25 cellular contexts compared by ENCODE assay signal in the genomic region with DNA sequence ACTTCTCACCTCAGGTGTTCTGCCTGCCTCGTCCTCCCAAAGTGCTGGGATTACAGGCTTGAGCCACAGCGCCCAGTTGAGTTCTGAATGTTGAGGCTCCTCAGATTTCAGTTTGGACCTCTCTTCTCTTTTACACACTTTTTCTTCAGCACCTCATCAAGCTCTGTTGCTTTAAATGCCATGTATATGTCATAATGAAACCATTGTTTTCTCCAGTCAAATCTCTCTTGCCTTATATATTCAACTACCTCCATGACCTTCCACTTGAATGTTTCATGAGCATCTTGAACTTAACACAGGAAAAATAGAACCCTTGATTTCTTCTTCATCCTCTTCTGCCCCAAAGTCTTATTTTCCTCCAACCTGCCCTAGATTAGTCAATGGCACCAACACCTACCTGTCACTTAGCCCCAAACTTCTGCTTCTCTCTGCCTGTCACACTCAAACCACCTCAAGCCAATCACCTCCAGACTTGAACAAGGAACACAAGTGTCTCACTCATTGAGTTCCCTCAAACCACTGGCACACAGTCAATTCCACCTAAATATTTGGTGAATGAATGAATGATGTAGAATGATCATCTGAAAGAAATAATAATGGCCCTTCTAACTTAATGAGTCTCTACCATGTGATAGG.
"Had no signal": no experiment of that assay in that cellular context is flagged by ENCODE, and none has a peak within 500 bp of the region (broad histone marks: within the 10 kb centered on the region; RNA-seq: fewer than 3 reads in every experiment).

No MANE protein-coding gene starts in this region.

- H3K9me3 ChIP-seq: body of pancreas, esophagus muscularis mucosa, gastroesophageal sphincter had no signal

- H3K4me3 ChIP-seq: body of pancreas, esophagus muscularis mucosa, gastroesophageal sphincter had no signal

- H3K27me3 ChIP-seq: body of pancreas, esophagus muscularis mucosa, gastroesophageal sphincter had no signal

- H3K9me3 Mint-ChIP-seq: activated CD4-positive, alpha-beta T cell treated with anti-CD3 and anti-CD28 coated beads, Interleukin-2, amount 10 ng/mL, durations not matched to agents 7 days and 5 days; activated CD8-positive, alpha-beta T cell treated with anti-CD3 and anti-CD28 coated beads for 36 hours; activated naive CD4-positive, alpha-beta T cell treated with anti-CD3 and anti-CD28 coated beads for 36 hours; activated naive CD4-positive, alpha-beta T cell treated with anti-CD3 and anti-CD28 coated beads, Interleukin-2, amount 50 U/mL, for 24 hours; activated naive CD8-positive, alpha-beta T cell treated with anti-CD3 and anti-CD28 coated beads, Interleukin-2, amount 10 ng/mL, durations not matched to agents 7 days and 5 days; activated T-cell treated with anti-CD3 and anti-CD28 coated beads, Interleukin-2, amount 50 U/mL, for 4 hours; activated T-helper 17 cell treated with anti-CD3 and anti-CD28 coated beads, Interleukin-2, amount 50 U/mL, for 72 hours; effector memory CD8-positive, alpha-beta T cell had no signal

- H3K27me3 Mint-ChIP-seq: activated CD4-positive, alpha-beta T cell treated with anti-CD3 and anti-CD28 coated beads, Interleukin-2, amount 10 ng/mL, durations not matched to agents 7 days and 5 days; activated CD8-positive, alpha-beta T cell treated with anti-CD3 and anti-CD28 coated beads for 36 hours; activated naive CD4-positive, alpha-beta T cell treated with anti-CD3 and anti-CD28 coated beads, Interleukin-2, amount 50 U/mL, for 24 hours; activated naive CD8-positive, alpha-beta T cell treated with anti-CD3 and anti-CD28 coated beads, Interleukin-2, amount 10 ng/mL, durations not matched to agents 7 days and 5 days; activated T-helper 17 cell treated with anti-CD3 and anti-CD28 coated beads, Interleukin-2, amount 50 U/mL, for 72 hours had no signal

- H3K27ac ChIP-seq: body of pancreas, esophagus muscularis mucosa, gastroesophageal sphincter had no signal

- H3K4me1 Mint-ChIP-seq: activated CD4-positive, alpha-beta T cell treated with anti-CD3 and anti-CD28 coated beads, Interleukin-2, amount 10 ng/mL, durations not matched to agents 7 days and 5 days; activated T-helper 17 cell treated with anti-CD3 and anti-CD28 coated beads, Interleukin-2, amount 50 U/mL, for 72 hours had no signal

- ATAC-seq: activated CD8-positive, alpha-beta T cell treated with anti-CD3 and anti-CD28 coated beads for 36 hours; activated T-cell treated with anti-CD3 and anti-CD28 coated beads, Interleukin-2, amount 50 U/mL, for 4 hours; activated T-helper 17 cell treated with anti-CD3 and anti-CD28 coated beads, Interleukin-2, amount 50 U/mL, for 72 hours; body of pancreas; effector memory CD8-positive, alpha-beta T cell; gastroesophageal sphincter had no signal

- DNase-seq: activated CD4-positive, alpha-beta T cell treated with anti-CD3 and anti-CD28 coated beads for 4 hours; activated CD4-positive, alpha-beta T cell treated with anti-CD3 and anti-CD28 coated beads, Interleukin-2, amount 10 ng/mL, durations not matched to agents 7 days and 5 days; activated CD4-positive, alpha-beta T cell treated with anti-CD3 and anti-CD28 coated beads, Interleukin-2, amount 50 U/mL, for 48 hours; activated CD4-positive, CD25-positive, alpha-beta regulatory T cell; activated CD4-positive, CD25-positive, alpha-beta regulatory T cell treated with anti-CD3 and anti-CD28 coated beads, Interleukin-2, amount 50 U/mL, for 72 hours; activated CD8-positive, alpha-beta memory T cell treated with anti-CD3 and anti-CD28 coated beads for 24 hours; activated CD8-positive, alpha-beta T cell treated with anti-CD3 and anti-CD28 coated beads for 36 hours; activated effector memory CD4-positive, alpha-beta T cell treated with anti-CD3 and anti-CD28 coated beads, Interleukin-2, amount 50 U/mL, for 16 hours; activated naive CD4-positive, alpha-beta T cell treated with anti-CD3 and anti-CD28 coated beads for 36 hours; activated naive CD8-positive, alpha-beta T cell treated with anti-CD3 and anti-CD28 coated beads, Interleukin-2, amount 10 ng/mL, durations not matched to agents 7 days and 5 days; activated T-cell treated with anti-CD3 and anti-CD28 coated beads, Interleukin-2, amount 50 U/mL, for 4 hours; amniotic stem cell; anterior cingulate cortex; body of pancreas; caudate nucleus; cortex of kidney; dermis blood vessel endothelial cell; effector CD4-positive, alpha-beta T cell; effector memory CD8-positive, alpha-beta T cell; erythroblast; T-helper 2 cell had no signal

- H3K36me3 ChIP-seq: esophagus muscularis mucosa, gastroesophageal sphincter had no signal

- H3K27ac Mint-ChIP-seq: activated CD4-positive, alpha-beta T cell treated with anti-CD3 and anti-CD28 coated beads, Interleukin-2, amount 10 ng/mL, durations not matched to agents 7 days and 5 days; activated CD8-positive, alpha-beta T cell treated with anti-CD3 and anti-CD28 coated beads for 36 hours; activated naive CD4-positive, alpha-beta T cell treated with anti-CD3 and anti-CD28 coated beads for 36 hours; activated naive CD4-positive, alpha-beta T cell treated with anti-CD3 and anti-CD28 coated beads, Interleukin-2, amount 50 U/mL, for 24 hours; activated naive CD8-positive, alpha-beta T cell treated with anti-CD3 and anti-CD28 coated beads, Interleukin-2, amount 10 ng/mL, durations not matched to agents 7 days and 5 days; activated T-helper 17 cell treated with anti-CD3 and anti-CD28 coated beads, Interleukin-2, amount 50 U/mL, for 72 hours; effector memory CD8-positive, alpha-beta T cell had no signal

- H3K4me3 Mint-ChIP-seq: activated CD4-positive, alpha-beta T cell treated with anti-CD3 and anti-CD28 coated beads, Interleukin-2, amount 10 ng/mL, durations not matched to agents 7 days and 5 days; activated CD8-positive, alpha-beta T cell treated with anti-CD3 and anti-CD28 coated beads for 36 hours; activated naive CD4-positive, alpha-beta T cell treated with anti-CD3 and anti-CD28 coated beads for 36 hours; activated naive CD4-positive, alpha-beta T cell treated with anti-CD3 and anti-CD28 coated beads, Interleukin-2, amount 50 U/mL, for 24 hours; activated naive CD8-positive, alpha-beta T cell treated with anti-CD3 and anti-CD28 coated beads, Interleukin-2, amount 10 ng/mL, durations not matched to agents 7 days and 5 days; activated T-cell treated with anti-CD3 and anti-CD28 coated beads, Interleukin-2, amount 50 U/mL, for 4 hours; activated T-helper 17 cell treated with anti-CD3 and anti-CD28 coated beads, Interleukin-2, amount 50 U/mL, for 72 hours; effector memory CD8-positive, alpha-beta T cell had no signal

- H3K36me3 Mint-ChIP-seq: activated naive CD8-positive, alpha-beta T cell treated with anti-CD3 and anti-CD28 coated beads, Interleukin-2, amount 10 ng/mL, durations not matched to agents 7 days and 5 days had no signal
